Comparison of ENCODE assay signal across 1 cellular context in genomic region chr9:95368377-95369160, GRCh38.
TF ChIP-seq lines count a peak whose summit lies in the region.

No MANE protein-coding gene starts in this region.

TF ChIP-seq in IMR-90, 13 proteins besides CTCF, POLR2A, EP300 and RAD21:
- no peak for TF ChIP-seq RCOR1 (IDR thresholded peaks at IDR 0.05; ENCODE audit: insufficient replicate concordance, low read length)
- no peak for TF ChIP-seq MXI1 (IDR thresholded peaks at IDR 0.05; ENCODE audit: borderline replicate concordance, low read depth, low read length)
- TF ChIP-seq NFE2L2 (IDR thresholded peaks at IDR 0.05; ENCODE audit: low read depth, low read length), result no peak
- no peak for TF ChIP-seq RFX5 (IDR thresholded peaks at IDR 0.05; ENCODE audit: low read depth, low read length)
- no peak for TF ChIP-seq BHLHE40 (IDR thresholded peaks at IDR 0.05; ENCODE audit: low read depth, low read length)
- no peak for TF ChIP-seq ELK1 (IDR thresholded peaks at IDR 0.05; ENCODE audit: borderline replicate concordance, low read depth, low read length)
- no peak for TF ChIP-seq MAFK (IDR thresholded peaks at IDR 0.05; ENCODE audit: low read depth, low read length)
- TF ChIP-seq USF2 (IDR thresholded peaks at IDR 0.05; ENCODE audit: low read depth, low read length), result no peak
- TF ChIP-seq CEBPB (IDR thresholded peaks at IDR 0.05; ENCODE audit: low read depth, low read length), result no peak
- no peak for TF ChIP-seq SMC3 (IDR thresholded peaks at IDR 0.05; ENCODE audit: low read depth, low read length)
- no peak for TF ChIP-seq MAZ (IDR thresholded peaks at IDR 0.05; ENCODE audit: borderline replicate concordance, low read depth, low read length)
- no peak for TF ChIP-seq FOS (IDR thresholded peaks at IDR 0.05; ENCODE audit: low read depth, low read length)
- no peak for TF ChIP-seq CHD1 (IDR thresholded peaks at IDR 0.05; ENCODE audit: low read depth, low read length)
